In the genomic region with DNA sequence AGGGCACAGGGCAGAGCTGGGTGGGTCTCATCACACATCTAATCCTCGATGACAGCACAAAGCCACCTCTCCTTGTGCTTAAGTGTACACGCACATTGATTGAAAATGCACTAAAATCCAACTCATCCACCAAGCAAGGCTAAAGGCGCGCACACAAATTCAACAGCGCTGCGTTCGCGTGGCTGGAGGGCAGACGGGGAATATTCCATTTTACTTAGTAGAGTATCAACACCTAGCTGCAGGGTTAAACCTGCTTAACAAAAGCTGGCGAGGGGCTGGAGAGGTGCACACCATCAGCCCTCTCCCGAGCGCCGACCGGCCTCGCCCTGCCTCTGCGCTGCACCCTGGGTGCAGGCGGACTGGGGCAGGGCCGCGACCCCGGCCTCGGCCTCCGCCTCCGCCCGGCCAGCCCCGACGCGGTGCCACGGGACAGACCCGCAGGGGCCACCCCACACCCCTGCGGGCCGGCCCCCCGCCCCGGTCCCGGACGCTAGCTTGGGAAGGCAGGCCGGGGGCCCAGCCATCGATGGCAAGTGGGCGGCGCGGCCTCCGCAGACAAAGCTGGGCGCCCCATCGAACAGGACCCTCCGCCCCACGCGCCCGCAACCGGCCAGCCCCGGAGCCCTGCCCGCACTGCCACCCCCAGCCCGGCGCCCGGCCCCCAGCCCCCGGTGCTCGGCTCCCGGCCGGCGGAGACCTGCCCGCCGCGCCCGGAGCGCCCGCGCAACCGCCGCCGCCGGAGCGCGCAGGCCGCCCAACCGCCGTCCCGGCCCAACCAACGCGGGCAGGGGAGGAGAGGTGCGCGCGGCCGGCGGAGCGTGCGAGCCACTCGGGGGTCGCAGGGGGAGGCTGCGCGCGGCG, we compare ENCODE assay signal across 8 cellular contexts. TPM values are rescaled to one million over a fixed set of nuclear protein-coding genes. Genes with fewer than 3 reads are reported as not detected.
DNase-seq lines count a peak whose midpoint lies in the region; ATAC-seq, FAIRE-seq and TF ChIP-seq lines count a peak whose summit lies in the region.

No MANE protein-coding gene starts in this region.

- no peaks in the 10 kb centered on the region for H3K27me3 ChIP-seq in small intestine (ENCODE audit: control insufficient read depth in 2 of 2, insufficient read depth in 2 of 2, low read length in 2 of 2)

- in situ Hi-C loops in T47D (cut with HindIII; ENCODE audit: low pct_unique_long_range_greater_than_20kb, low sequenced_read_pairs), result no loop called here

- DNase-seq in COLO668 (lab: John Stamatoyannopoulos, UW; ENCODE audit: unreplicated experiment) (peak; percentile 87), T47D (ENCODE audit: low read depth in 1 of 2, low spot score in 1 of 2) (peak; percentile 46 to 59), iPS-NIHi11 (ENCODE audit: low spot score) (peak; percentile 48), small intestine (peak; percentile 47), DMS114 treated with DMSO at 0.1 percent for 48 hours (lab: John Stamatoyannopoulos, UW; ENCODE audit: unreplicated experiment) (no peak)

- H3K4me1 ChIP-seq in small intestine (ENCODE audit: control insufficient read depth in 2 of 2, insufficient read depth in 1 of 2, low read depth in 1 of 2, low read length in 1 of 2), result peaks cover 0 to 2% of the 10 kb centered on the region in 2 donors

- no peaks in the 10 kb centered on the region for H3K36me3 ChIP-seq in small intestine (ENCODE audit: control insufficient read depth in 2 of 2, insufficient read depth in 2 of 2, low read length in 2 of 2)

- ATAC-seq in GM19397 (IDR thresholded peaks at IDR 0.05; ENCODE audit: unreplicated experiment) (peak; percentile 30), HG03460 (IDR thresholded peaks at IDR 0.05; ENCODE audit: unreplicated experiment) (peak; percentile 25), SK-N-SH treated with all-trans-retinoic acid at 6 μM for 48 hours (peak; percentile 29)

- no peaks in the 10 kb centered on the region for H3K9me3 ChIP-seq in small intestine (ENCODE audit: control insufficient read depth, low read depth)

- peak overlapping the region; percentile 75 to 98 for H3K4me3 ChIP-seq in small intestine (ENCODE audit: low read depth in 1 of 2, low read length in 2 of 2)

- WGBS in small intestine, 3 donors, result 1% methylated on average over 48 to 90 of the region's 90 CpGs

- no peak for FAIRE-seq in small intestine (lab: Jason Lieb, UNC)

- peak overlapping the region; percentile 98 to 99 for H3K27ac ChIP-seq in small intestine (ENCODE audit: low read depth in 1 of 2, low read length in 1 of 2)

TF ChIP-seq in SK-N-SH treated with all-trans-retinoic acid at 6 μM for 48 hours, 23 proteins besides CTCF, POLR2A, EP300 and RAD21:
- TF ChIP-seq TOX (CRISPR knock-in tag; IDR thresholded peaks at IDR 0.05; ENCODE audit: borderline replicate concordance) (no peak), ISL1 (CRISPR knock-in tag; IDR thresholded peaks at IDR 0.05) (no peak)

RNA-seq across cellular contexts. Expression of a gene that starts 0.9 kb away (rescaled TPM):
- 1 to 10 TPM; 2.7 to 3.4 (median 3.2) TPM for polyA plus RNA-seq in small intestine
